17 cellular contexts compared by ENCODE assay signal in the genomic region with DNA sequence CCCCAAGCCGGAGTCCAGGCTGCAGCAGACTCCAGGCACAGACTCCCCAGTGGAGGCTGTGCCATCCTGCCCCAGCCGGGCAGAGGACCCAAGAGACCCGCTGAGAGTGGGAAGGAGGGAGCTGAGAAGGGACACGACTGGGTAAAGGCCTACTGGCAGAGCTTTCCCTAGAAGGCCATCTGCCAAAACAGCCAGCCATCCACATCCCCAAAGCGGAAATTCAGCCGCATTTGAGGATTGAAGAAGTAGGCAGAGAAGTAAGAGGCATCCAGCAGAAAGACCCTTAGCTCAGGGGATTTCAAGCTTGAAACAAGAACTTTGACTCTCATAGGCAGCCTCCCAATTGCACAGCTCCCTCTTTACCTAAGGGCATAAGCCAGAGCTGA. TPM values are rescaled to one million over a fixed set of nuclear protein-coding genes. Genes with fewer than 3 reads are reported as not detected.
DNase-seq lines count a peak whose midpoint lies in the region; ATAC-seq lines count a peak whose summit lies in the region.
"Had no signal": no experiment of that assay in that cellular context is flagged by ENCODE, and none has a peak within 500 bp of the region (broad histone marks: within the 10 kb centered on the region; RNA-seq: fewer than 3 reads in every experiment).

No MANE protein-coding gene starts in this region.

- H3K27me3 ChIP-seq in adipocyte (replicated peaks; ENCODE audit: control insufficient read depth, insufficient read depth, low read length) (peaks cover 6% of the 10 kb centered on the region), iPS-18a (ENCODE audit: control insufficient read depth, insufficient read depth, low read length) (peaks cover 36% of the 10 kb centered on the region)

- no peaks in the 10 kb centered on the region for H3K36me3 ChIP-seq in adipocyte (ENCODE audit: control insufficient read depth, insufficient read depth, low read length, severe bottlenecking)
- no peaks in the 10 kb centered on the region for H3K36me3 ChIP-seq in iPS-18a (ENCODE audit: control insufficient read depth, low read depth, low read length)

- H3K9me3 ChIP-seq in adipocyte (ENCODE audit: control insufficient read depth, low read length), result no peaks in the 10 kb centered on the region
- H3K9me3 ChIP-seq in iPS-18a (ENCODE audit: control insufficient read depth, low read depth, low read length), result no peaks in the 10 kb centered on the region

- H3K4me1 ChIP-seq in adipocyte (ENCODE audit: control insufficient read depth, insufficient read depth, low read length), result peaks cover 15% of the 10 kb centered on the region
- H3K4me1 ChIP-seq in iPS-18a (ENCODE audit: control insufficient read depth, low read depth, low read length), result peaks cover 11% of the 10 kb centered on the region

- peak; percentile 31 for DNase-seq in AG08395 (ENCODE audit: low spot score)
- peak; percentile 51 for DNase-seq in adipocyte (ENCODE audit: low read depth)
- DNase-seq in sciatic nerve (ENCODE audit: low spot score), result no peak
- DNase-seq in DMS153 (lab: John Stamatoyannopoulos, UW), result no peak
- DNase-seq in NCI-H748 (lab: John Stamatoyannopoulos, UW; ENCODE audit: unreplicated experiment), result no peak
- DNase-seq: activated T-cell treated with anti-CD3 and anti-CD28 coated beads, Interleukin-2, amount 50 U/mL, for 1 hour; effector CD8-positive, alpha-beta T cell; HFFc6; hippocampal formation; KG1; NCI-H1694 treated with DMSO at 0.1 percent for 48 hours; NK-92 treated with Interleukin-12 subunit alpha and Interleukin-12 subunit beta, amount 100 ng/mL, for 24 hours had no signal

- ATAC-seq in sciatic nerve (peak; percentile 47), HG02840 (IDR thresholded peaks at IDR 0.05; ENCODE audit: low FRiP score, unreplicated experiment) (no peak), GM21576 (IDR thresholded peaks at IDR 0.05; ENCODE audit: unreplicated experiment) (no peak)

- H3K4me3 ChIP-seq in adipocyte (ENCODE audit: low read length) (peak overlapping the region; percentile 50), iPS-18a (ENCODE audit: low read length) (peak overlapping the region; percentile 58)
- H3K4me3 ChIP-seq: SK-N-MC had no signal

- H3K27ac ChIP-seq in iPS-18a (ENCODE audit: low read length), result no peak overlapping the region
- H3K27ac ChIP-seq: SK-N-MC had no signal

- no peak overlapping the region for H3K9ac ChIP-seq in adipocyte (ENCODE audit: low read length)
- H3K9ac ChIP-seq in iPS-18a (ENCODE audit: low read length), result no peak overlapping the region

- intact Hi-C loops in sciatic nerve (cut with DNase I), result no loop called here

RNA-seq across cellular contexts. Expression of a gene that starts 0.9 kb away (rescaled TPM):
- 81.6 TPM for total RNA-seq in sciatic nerve
- total RNA-seq: HFFc6, myocyte had no signal

Comparison
In these comparisons a context has a peak if more than half of its experiments do, and no peak if none do; other contexts are left out.
1. DNase-seq: peak in AG08395 (single experiment) and adipocyte (single experiment); none in sciatic nerve (single experiment), DMS153 (single experiment) and NCI-H748 (single experiment).